In the genomic region with DNA sequence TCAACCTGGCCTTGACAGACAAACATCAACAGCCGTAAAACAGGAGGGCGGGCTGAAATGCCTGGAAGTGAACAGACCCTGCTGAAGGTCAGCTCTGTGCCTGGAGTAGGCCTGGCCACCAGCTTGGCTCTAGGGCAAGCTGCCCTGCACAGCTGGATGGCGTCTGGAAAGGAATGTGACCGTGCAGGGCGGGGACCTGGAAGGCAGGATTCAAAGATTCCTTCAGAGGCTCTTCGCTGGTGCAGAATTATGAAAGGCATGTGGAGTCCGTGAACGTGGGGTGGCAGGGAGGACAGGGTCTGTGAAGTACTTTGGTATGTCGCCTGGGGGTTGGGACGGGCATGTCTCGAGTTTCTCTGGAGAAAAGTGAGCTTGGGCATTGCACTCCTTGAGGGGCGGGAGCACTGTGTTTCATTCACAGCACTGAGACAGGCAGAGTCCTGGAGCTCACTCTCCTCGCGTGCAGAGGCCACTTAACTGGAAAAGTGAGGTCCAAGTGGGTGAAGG, we compare ENCODE assay signal across 1 cellular context.
TF ChIP-seq lines count a peak whose summit lies in the region.

No MANE protein-coding gene starts in this region.

TF ChIP-seq in HepG2, 621 proteins besides CTCF, POLR2A, EP300 and RAD21 (continues in another document):
- TF ChIP-seq SPEN (CRISPR knock-in tag; IDR thresholded peaks at IDR 0.05; ENCODE audit: low read depth) (no peak), TEAD3 (CRISPR knock-in tag; optimal IDR thresholded peaks at IDR 0.05; ENCODE audit: borderline replicate concordance) (peak; percentile 60), ZNF574 (CRISPR knock-in tag; IDR thresholded peaks at IDR 0.05) (0 out of 2 replicates have a peak, but pooled peaks have one; percentile 19), HNF4A (CRISPR knock-in tag; IDR thresholded peaks at IDR 0.05) (peak; percentile 27; the same call in 1 of the 2 replicates), ZNF256 (CRISPR knock-in tag; conservative IDR thresholded peaks at IDR 0.05) (peak; percentile 54; the same call in 1 of the 2 replicates), NFATC3 (CRISPR knock-in tag; IDR thresholded peaks at IDR 0.05) (no peak), ZBTB4 (CRISPR knock-in tag; IDR thresholded peaks at IDR 0.05; ENCODE audit: borderline replicate concordance) (no peak), MAZ (IDR thresholded peaks at IDR 0.05; ENCODE audit: borderline replicate concordance, low read depth, low read length) (no peak), MAZ (CRISPR knock-in tag; IDR thresholded peaks at IDR 0.05; ENCODE audit: low read depth) (0 out of 2 replicates have a peak, but pooled peaks have one; percentile 26), SP5 (CRISPR knock-in tag; IDR thresholded peaks at IDR 0.05; ENCODE audit: borderline replicate concordance, low read depth) (peak; percentile 63), SALL1 (CRISPR knock-in tag; IDR thresholded peaks at IDR 0.05) (peak; percentile 32; the same call in 1 of the 2 replicates), ZNF720 (CRISPR knock-in tag; IDR thresholded peaks at IDR 0.05) (no peak), PPARG (CRISPR knock-in tag; conservative IDR thresholded peaks at IDR 0.05) (no peak), ZMYM4 (CRISPR knock-in tag; IDR thresholded peaks at IDR 0.05) (0 out of 2 replicates have a peak, but pooled peaks have one; percentile 23), ZNF274 (CRISPR knock-in tag; IDR thresholded peaks at IDR 0.05) (no peak), RBM22 (optimal IDR thresholded peaks at IDR 0.05; ENCODE audit: low read length) (no peak), RARA (CRISPR knock-in tag; IDR thresholded peaks at IDR 0.05) (peak; percentile 46), SMAD3 (CRISPR knock-in tag; IDR thresholded peaks at IDR 0.05) (no peak), GATAD2A (CRISPR knock-in tag; IDR thresholded peaks at IDR 0.05) (peak; percentile 43; the same call in 1 of the 2 replicates), JUND (CRISPR knock-in tag; IDR thresholded peaks at IDR 0.05) (0 out of 2 replicates have a peak, but pooled peaks have one; percentile 17), MED1 (CRISPR knock-in tag; IDR thresholded peaks at IDR 0.05) (0 out of 2 replicates have a peak, but pooled peaks have one; percentile 15), ZNF138 (CRISPR knock-in tag; IDR thresholded peaks at IDR 0.05; ENCODE audit: low read depth) (no peak), BCL6 (CRISPR knock-in tag; IDR thresholded peaks at IDR 0.05) (0 out of 2 replicates have a peak, but pooled peaks have one; percentile 45), RXRA (CRISPR knock-in tag; IDR thresholded peaks at IDR 0.05) (0 out of 2 replicates have a peak, but pooled peaks have one; percentile 35), KLF12 (CRISPR knock-in tag; IDR thresholded peaks at IDR 0.05; ENCODE audit: borderline replicate concordance) (0 out of 2 replicates have a peak, but pooled peaks have one; percentile 54), ZNF558 (CRISPR knock-in tag; IDR thresholded peaks at IDR 0.05; ENCODE audit: borderline replicate concordance) (no peak), KDM2A (CRISPR knock-in tag; IDR thresholded peaks at IDR 0.05; ENCODE audit: borderline replicate concordance, low read depth) (peak; percentile 34; the same call in 1 of the 2 replicates), ZNF761 (CRISPR knock-in tag; conservative IDR thresholded peaks at IDR 0.05) (no peak), HDAC1 (CRISPR knock-in tag; IDR thresholded peaks at IDR 0.05) (no peak), TOPORS (CRISPR knock-in tag; IDR thresholded peaks at IDR 0.05) (no peak), PRDM4 (CRISPR knock-in tag; IDR thresholded peaks at IDR 0.05; ENCODE audit: borderline replicate concordance) (no peak), ZNF747 (CRISPR knock-in tag; IDR thresholded peaks at IDR 0.05; ENCODE audit: borderline replicate concordance) (0 out of 2 replicates have a peak, but pooled peaks have one; percentile 22), ZNF704 (CRISPR knock-in tag; IDR thresholded peaks at IDR 0.05; ENCODE audit: borderline replicate concordance) (0 out of 2 replicates have a peak, but pooled peaks have one; percentile 38), NR1H2 (CRISPR knock-in tag; IDR thresholded peaks at IDR 0.05; ENCODE audit: borderline replicate concordance, low read depth) (no peak), PHF8 (CRISPR knock-in tag; IDR thresholded peaks at IDR 0.05) (peak; percentile 37), ZBTB38 (CRISPR knock-in tag; IDR thresholded peaks at IDR 0.05) (no peak), HNRNPH1 (optimal IDR thresholded peaks at IDR 0.05; ENCODE audit: low read depth, low read length) (no peak), ZSCAN31 (CRISPR knock-in tag; IDR thresholded peaks at IDR 0.05; ENCODE audit: low read depth) (0 out of 2 replicates have a peak, but pooled peaks have one; percentile 47), TP53 (CRISPR knock-in tag; conservative IDR thresholded peaks at IDR 0.05) (no peak), TSC22D2 (CRISPR knock-in tag; IDR thresholded peaks at IDR 0.05; ENCODE audit: borderline replicate concordance) (no peak)
- TF ChIP-seq, protein P1, sequence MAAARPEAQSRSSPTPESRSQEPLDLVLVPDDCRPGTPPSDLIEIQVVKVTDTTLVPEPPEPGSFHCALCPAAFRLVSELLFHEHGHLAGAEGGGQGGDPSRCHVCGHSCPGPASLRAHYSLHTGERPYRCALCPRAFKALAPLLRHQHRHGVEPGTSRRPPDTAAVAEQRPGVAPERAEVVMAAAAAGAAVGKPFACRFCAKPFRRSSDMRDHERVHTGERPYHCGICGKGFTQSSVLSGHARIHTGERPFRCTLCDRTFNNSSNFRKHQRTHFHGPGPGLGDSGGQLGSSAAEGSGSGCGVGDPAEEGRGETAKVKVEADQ (CRISPR knock-in tag; IDR thresholded peaks at IDR 0.05; ENCODE audit: borderline replicate concordance) = 0 out of 2 replicates have a peak, but pooled peaks have one; percentile 20
- TF ChIP-seq, protein P2, sequence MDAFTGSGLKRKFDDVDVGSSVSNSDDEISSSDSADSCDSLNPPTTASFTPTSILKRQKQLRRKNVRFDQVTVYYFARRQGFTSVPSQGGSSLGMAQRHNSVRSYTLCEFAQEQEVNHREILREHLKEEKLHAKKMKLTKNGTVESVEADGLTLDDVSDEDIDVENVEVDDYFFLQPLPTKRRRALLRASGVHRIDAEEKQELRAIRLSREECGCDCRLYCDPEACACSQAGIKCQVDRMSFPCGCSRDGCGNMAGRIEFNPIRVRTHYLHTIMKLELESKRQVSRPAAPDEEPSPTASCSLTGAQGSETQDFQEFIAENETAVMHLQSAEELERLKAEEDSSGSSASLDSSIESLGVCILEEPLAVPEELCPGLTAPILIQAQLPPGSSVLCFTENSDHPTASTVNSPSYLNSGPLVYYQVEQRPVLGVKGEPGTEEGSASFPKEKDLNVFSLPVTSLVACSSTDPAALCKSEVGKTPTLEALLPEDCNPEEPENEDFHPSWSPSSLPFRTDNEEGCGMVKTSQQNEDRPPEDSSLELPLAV (CRISPR knock-in tag; conservative IDR thresholded peaks at IDR 0.05; ENCODE audit: low read depth) = no peak
- TF ChIP-seq, protein P3, sequence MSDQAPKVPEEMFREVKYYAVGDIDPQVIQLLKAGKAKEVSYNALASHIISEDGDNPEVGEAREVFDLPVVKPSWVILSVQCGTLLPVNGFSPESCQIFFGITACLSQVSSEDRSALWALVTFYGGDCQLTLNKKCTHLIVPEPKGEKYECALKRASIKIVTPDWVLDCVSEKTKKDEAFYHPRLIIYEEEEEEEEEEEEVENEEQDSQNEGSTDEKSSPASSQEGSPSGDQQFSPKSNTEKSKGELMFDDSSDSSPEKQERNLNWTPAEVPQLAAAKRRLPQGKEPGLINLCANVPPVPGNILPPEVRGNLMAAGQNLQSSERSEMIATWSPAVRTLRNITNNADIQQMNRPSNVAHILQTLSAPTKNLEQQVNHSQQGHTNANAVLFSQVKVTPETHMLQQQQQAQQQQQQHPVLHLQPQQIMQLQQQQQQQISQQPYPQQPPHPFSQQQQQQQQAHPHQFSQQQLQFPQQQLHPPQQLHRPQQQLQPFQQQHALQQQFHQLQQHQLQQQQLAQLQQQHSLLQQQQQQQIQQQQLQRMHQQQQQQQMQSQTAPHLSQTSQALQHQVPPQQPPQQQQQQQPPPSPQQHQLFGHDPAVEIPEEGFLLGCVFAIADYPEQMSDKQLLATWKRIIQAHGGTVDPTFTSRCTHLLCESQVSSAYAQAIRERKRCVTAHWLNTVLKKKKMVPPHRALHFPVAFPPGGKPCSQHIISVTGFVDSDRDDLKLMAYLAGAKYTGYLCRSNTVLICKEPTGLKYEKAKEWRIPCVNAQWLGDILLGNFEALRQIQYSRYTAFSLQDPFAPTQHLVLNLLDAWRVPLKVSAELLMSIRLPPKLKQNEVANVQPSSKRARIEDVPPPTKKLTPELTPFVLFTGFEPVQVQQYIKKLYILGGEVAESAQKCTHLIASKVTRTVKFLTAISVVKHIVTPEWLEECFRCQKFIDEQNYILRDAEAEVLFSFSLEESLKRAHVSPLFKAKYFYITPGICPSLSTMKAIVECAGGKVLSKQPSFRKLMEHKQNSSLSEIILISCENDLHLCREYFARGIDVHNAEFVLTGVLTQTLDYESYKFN (CRISPR knock-in tag; conservative IDR thresholded peaks at IDR 0.05) = no peak
- TF ChIP-seq, protein P4, sequence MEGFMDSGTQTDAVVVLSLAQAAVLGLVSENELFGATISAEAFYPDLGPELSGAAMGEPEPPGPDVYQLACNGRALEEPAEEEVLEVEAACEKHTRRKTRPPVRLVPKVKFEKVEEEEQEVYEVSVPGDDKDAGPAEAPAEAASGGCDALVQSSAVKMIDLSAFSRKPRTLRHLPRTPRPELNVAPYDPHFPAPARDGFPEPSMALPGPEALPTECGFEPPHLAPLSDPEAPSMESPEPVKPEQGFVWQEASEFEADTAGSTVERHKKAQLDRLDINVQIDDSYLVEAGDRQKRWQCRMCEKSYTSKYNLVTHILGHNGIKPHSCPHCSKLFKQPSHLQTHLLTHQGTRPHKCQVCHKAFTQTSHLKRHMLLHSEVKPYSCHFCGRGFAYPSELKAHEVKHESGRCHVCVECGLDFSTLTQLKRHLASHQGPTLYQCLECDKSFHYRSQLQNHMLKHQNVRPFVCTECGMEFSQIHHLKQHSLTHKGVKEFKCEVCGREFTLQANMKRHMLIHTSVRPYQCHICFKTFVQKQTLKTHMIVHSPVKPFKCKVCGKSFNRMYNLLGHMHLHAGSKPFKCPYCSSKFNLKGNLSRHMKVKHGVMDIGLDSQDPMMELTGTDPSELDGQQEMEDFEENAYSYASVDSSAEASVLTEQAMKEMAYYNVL (CRISPR knock-in tag; IDR thresholded peaks at IDR 0.05; ENCODE audit: borderline replicate concordance) = no peak
